23 cellular contexts compared by ENCODE assay signal in the genomic region with DNA sequence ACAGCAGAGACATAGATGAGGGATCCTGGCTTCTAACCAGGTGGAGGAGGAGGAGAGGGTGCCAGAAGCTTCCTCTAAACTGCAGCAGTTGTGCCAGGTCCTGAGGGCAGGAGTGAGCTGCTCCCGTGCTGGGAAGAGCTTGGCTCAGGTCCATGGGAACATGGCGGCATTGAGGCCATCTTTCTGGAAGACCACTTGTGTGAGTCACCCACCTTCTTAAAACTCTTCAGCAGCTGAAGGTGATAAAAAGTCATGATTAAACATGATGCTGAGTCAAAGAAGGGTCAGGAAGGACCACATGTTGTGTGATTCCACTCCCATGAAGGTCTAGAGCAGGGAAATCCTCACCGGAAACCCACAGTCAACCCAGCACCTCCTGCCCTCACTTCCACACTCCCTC. TPM values are rescaled to one million over a fixed set of nuclear protein-coding genes. Genes with fewer than 3 reads are reported as not detected.
"Had no signal": no experiment of that assay in that cellular context is flagged by ENCODE, and none has a peak within 500 bp of the region (broad histone marks: within the 10 kb centered on the region; RNA-seq: fewer than 3 reads in every experiment).

No MANE protein-coding gene starts in this region.

- H3K4me1 ChIP-seq: colonic mucosa, psoas muscle, right lobe of liver had no signal

- H3K9me3 ChIP-seq: colonic mucosa, psoas muscle, right lobe of liver had no signal

- ATAC-seq: activated CD4-positive, alpha-beta T cell treated with anti-CD3 and anti-CD28 coated beads for 36 hours; psoas muscle; WTC11 had no signal

- H3K36me3 ChIP-seq: colonic mucosa, right lobe of liver had no signal

- H3K4me3 ChIP-seq: colonic mucosa, psoas muscle, right lobe of liver had no signal

- H3K27me3 Mint-ChIP-seq: activated CD4-positive, alpha-beta T cell treated with anti-CD3 and anti-CD28 coated beads for 36 hours; activated naive CD8-positive, alpha-beta T cell treated with anti-CD3 and anti-CD28 coated beads for 36 hours had no signal

- H3K27me3 ChIP-seq: colonic mucosa, right lobe of liver had no signal

- H3K4me1 Mint-ChIP-seq: activated CD4-positive, alpha-beta T cell treated with anti-CD3 and anti-CD28 coated beads for 36 hours; activated naive CD8-positive, alpha-beta T cell treated with anti-CD3 and anti-CD28 coated beads for 36 hours had no signal

- H3K4me3 Mint-ChIP-seq: activated CD4-positive, alpha-beta T cell treated with anti-CD3 and anti-CD28 coated beads for 36 hours; activated naive CD8-positive, alpha-beta T cell treated with anti-CD3 and anti-CD28 coated beads for 36 hours; endodermal cell; WTC11 had no signal

- H3K27ac ChIP-seq: colonic mucosa, epithelial cell of prostate, psoas muscle, right lobe of liver had no signal

- H3K27ac Mint-ChIP-seq: activated CD4-positive, alpha-beta T cell treated with anti-CD3 and anti-CD28 coated beads for 36 hours; activated naive CD8-positive, alpha-beta T cell treated with anti-CD3 and anti-CD28 coated beads for 36 hours; endodermal cell; WTC11 had no signal

- DNase-seq: activated CD4-positive, alpha-beta T cell treated with anti-CD3 and anti-CD28 coated beads for 36 hours; activated CD4-positive, alpha-beta T cell treated with anti-CD3 and anti-CD28 coated beads, Interleukin-2, amount 50 U/mL, for 48 hours; activated naive CD4-positive, alpha-beta T cell; activated naive CD8-positive, alpha-beta T cell treated with anti-CD3 and anti-CD28 coated beads for 36 hours; activated T-cell treated with anti-CD3 and anti-CD28 coated beads for 4 hours; amniotic stem cell; caudate nucleus; colonic mucosa; mammary epithelial cell; psoas muscle; stimulated activated naive CD4-positive, alpha-beta T cell; T-helper 2 cell had no signal

RNA-seq across cellular contexts. Expression of a gene that starts 35.1 kb away (rescaled TPM):
- total RNA-seq: activated CD4-positive, alpha-beta T cell treated with anti-CD3 and anti-CD28 coated beads for 36 hours; activated naive CD8-positive, alpha-beta T cell treated with anti-CD3 and anti-CD28 coated beads for 36 hours; colonic mucosa; endodermal cell; fibroblast of lung; frontal cortex; mammary epithelial cell; mononuclear cell; omental fat pad; psoas muscle; ureter; WTC11 had no signal
- polyA plus RNA-seq: fibroblast of lung, keratinocyte, mammary epithelial cell, neural cell had no signal
